In the genomic region with DNA sequence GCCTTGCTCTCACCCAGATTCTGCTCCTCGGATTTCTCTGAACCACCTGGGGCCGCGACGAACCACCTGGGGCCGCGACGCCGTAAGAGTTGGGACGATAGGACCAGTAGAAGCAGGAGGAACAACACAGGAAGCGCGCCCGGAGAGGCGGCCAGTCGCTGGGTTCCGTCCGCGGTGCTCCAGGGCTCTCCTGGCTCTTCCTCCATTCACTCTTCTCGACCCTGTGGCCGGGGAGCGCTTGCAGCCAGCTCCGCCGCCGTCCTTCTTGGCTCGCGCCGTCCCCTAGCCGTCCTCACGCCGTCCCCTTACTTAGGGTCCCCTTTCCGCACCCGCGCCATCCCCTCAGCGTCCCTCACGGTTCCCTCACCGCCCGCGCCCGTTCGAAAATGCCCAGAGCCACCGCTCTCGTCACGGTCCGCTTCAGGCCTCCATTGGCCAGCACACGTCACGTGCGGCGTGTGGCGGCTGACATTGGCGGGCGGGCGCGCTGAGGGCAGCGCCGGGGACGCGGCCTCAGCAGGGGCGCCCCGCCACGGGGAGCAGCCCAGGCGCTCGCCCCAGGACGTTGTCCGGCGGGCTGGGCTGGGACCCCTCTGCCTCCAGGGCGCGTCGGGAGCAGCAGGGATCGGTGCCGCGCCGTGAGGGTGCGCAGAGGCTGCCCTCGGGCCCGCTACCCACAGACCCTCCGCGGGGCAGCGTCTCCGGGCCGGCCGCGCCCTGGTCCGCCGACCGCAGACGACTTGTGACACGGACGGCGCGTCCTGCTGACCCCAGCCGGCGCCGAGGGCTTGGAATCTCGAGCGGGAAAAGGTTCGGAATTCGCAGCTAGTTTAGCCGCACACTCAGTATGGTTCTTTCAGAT, we compare ENCODE assay signal across 1 cellular context.
TF ChIP-seq lines count a peak whose summit lies in the region.

No MANE protein-coding gene starts in this region.

TF ChIP-seq in HEK293, 187 proteins besides CTCF, POLR2A, EP300 and RAD21 (continued from another document and continues in another):
- TF ChIP-seq ZNF280D (tag by site-specific recombination; IDR thresholded peaks at IDR 0.05) (no peak), ZNF837 (tag by site-specific recombination; IDR thresholded peaks at IDR 0.05) (no peak), ZNF623 (tag by site-specific recombination; IDR thresholded peaks at IDR 0.05) (no peak), SCRT1 (tag by site-specific recombination; IDR thresholded peaks at IDR 0.05; ENCODE audit: borderline replicate concordance) (no peak), ZNF146 (tag by site-specific recombination; IDR thresholded peaks at IDR 0.05) (no peak; the same call in 1 of the 2 replicates), ZFP69B (tag by site-specific recombination; IDR thresholded peaks at IDR 0.05) (no peak), ZNF335 (tag by site-specific recombination; conservative IDR thresholded peaks at IDR 0.05) (peak; percentile 78), ZNF133 (tag by site-specific recombination; IDR thresholded peaks at IDR 0.05) (no peak), ATF2 (tag by site-specific recombination; IDR thresholded peaks at IDR 0.05; ENCODE audit: low read depth) (no peak), ZNF311 (tag by site-specific recombination; IDR thresholded peaks at IDR 0.05; ENCODE audit: borderline replicate concordance) (no peak), OVOL3 (tag by site-specific recombination; IDR thresholded peaks at IDR 0.05) (no peak), ZNF843 (tag by site-specific recombination; IDR thresholded peaks at IDR 0.05) (0 out of 2 replicates have a peak, but pooled peaks have one; percentile 58), ZNF121 (tag by site-specific recombination; IDR thresholded peaks at IDR 0.05) (no peak), ZXDB (tag by site-specific recombination; IDR thresholded peaks at IDR 0.05) (peak; percentile 87), ZNF830 (tag by site-specific recombination; IDR thresholded peaks at IDR 0.05; ENCODE audit: low read depth) (no peak), ZIC2 (tag by site-specific recombination; IDR thresholded peaks at IDR 0.05) (peak; percentile 47; the same call in 1 of the 2 replicates), SP7 (tag by site-specific recombination; IDR thresholded peaks at IDR 0.05) (peak; percentile 75), ZNF24 (tag by site-specific recombination; IDR thresholded peaks at IDR 0.05) (no peak), ZEB2 (tag by site-specific recombination; IDR thresholded peaks at IDR 0.05) (peak; percentile 34; the same call in 1 of the 2 replicates), ZNF223 (tag by site-specific recombination; IDR thresholded peaks at IDR 0.05) (no peak), KLF10 (tag by site-specific recombination; IDR thresholded peaks at IDR 0.05) (no peak), ZNF48 (tag by site-specific recombination; IDR thresholded peaks at IDR 0.05) (no peak), ZNF302 (tag by site-specific recombination; IDR thresholded peaks at IDR 0.05; ENCODE audit: low read depth) (no peak), SCRT2 (tag by site-specific recombination; IDR thresholded peaks at IDR 0.05) (no peak), ZBTB20 (tag by site-specific recombination; IDR thresholded peaks at IDR 0.05) (peak; percentile 58; the same call in 1 of the 2 replicates), EGR2 (tag by site-specific recombination; IDR thresholded peaks at IDR 0.05; ENCODE audit: low read depth) (0 out of 2 replicates have a peak, but pooled peaks have one; percentile 9), ZNF76 (tag by site-specific recombination; IDR thresholded peaks at IDR 0.05; ENCODE audit: borderline replicate concordance, low read depth) (peak; percentile 40; the same call in 1 of the 2 replicates), ZNF140 (tag by site-specific recombination; IDR thresholded peaks at IDR 0.05) (no peak), ZNF2 (tag by site-specific recombination; IDR thresholded peaks at IDR 0.05) (peak; percentile 78), ZNF580 (tag by site-specific recombination; IDR thresholded peaks at IDR 0.05) (no peak), ZNF488 (tag by site-specific recombination; IDR thresholded peaks at IDR 0.05) (no peak), ZNF10 (tag by site-specific recombination; IDR thresholded peaks at IDR 0.05) (no peak; the same call in 1 of the 2 replicates), ZNF521 (tag by site-specific recombination; IDR thresholded peaks at IDR 0.05) (no peak), TRIM28 (IDR thresholded peaks at IDR 0.05; ENCODE audit: borderline replicate concordance, low read length) (no peak), ZSCAN16 (tag by site-specific recombination; IDR thresholded peaks at IDR 0.05) (no peak), ZBTB17 (tag by site-specific recombination; IDR thresholded peaks at IDR 0.05) (peak; percentile 58; the same call in 1 of the 2 replicates), ZNF629 (tag by site-specific recombination; IDR thresholded peaks at IDR 0.05) (peak; percentile 63), ZBTB48 (tag by site-specific recombination; IDR thresholded peaks at IDR 0.05) (peak; percentile 99), SP2 (tag by site-specific recombination; IDR thresholded peaks at IDR 0.05) (peak; percentile 57), ZNF501 (tag by site-specific recombination; IDR thresholded peaks at IDR 0.05) (peak; percentile 64; the same call in 1 of the 2 replicates), ZNF549 (tag by site-specific recombination; IDR thresholded peaks at IDR 0.05) (0 out of 2 replicates have a peak, but pooled peaks have one; percentile 7), ZNF157 (tag by site-specific recombination; IDR thresholded peaks at IDR 0.05) (no peak), KLF16 (tag by site-specific recombination; IDR thresholded peaks at IDR 0.05) (0 out of 2 replicates have a peak, but pooled peaks have one; percentile 53), HOXC10 (CRISPR knock-in tag; IDR thresholded peaks at IDR 0.05) (0 out of 2 replicates have a peak, but pooled peaks have one; percentile 61), ZNF211 (tag by site-specific recombination; IDR thresholded peaks at IDR 0.05; ENCODE audit: low read depth) (no peak), ZNF624 (tag by site-specific recombination; IDR thresholded peaks at IDR 0.05) (no peak), ZNF473 (tag by site-specific recombination; IDR thresholded peaks at IDR 0.05) (no peak)
- TF ChIP-seq, protein P1, sequence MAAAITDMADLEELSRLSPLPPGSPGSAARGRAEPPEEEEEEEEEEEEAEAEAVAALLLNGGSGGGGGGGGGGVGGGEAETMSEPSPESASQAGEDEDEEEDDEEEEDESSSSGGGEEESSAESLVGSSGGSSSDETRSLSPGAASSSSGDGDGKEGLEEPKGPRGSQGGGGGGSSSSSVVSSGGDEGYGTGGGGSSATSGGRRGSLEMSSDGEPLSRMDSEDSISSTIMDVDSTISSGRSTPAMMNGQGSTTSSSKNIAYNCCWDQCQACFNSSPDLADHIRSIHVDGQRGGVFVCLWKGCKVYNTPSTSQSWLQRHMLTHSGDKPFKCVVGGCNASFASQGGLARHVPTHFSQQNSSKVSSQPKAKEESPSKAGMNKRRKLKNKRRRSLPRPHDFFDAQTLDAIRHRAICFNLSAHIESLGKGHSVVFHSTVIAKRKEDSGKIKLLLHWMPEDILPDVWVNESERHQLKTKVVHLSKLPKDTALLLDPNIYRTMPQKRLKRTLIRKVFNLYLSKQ (tag by site-specific recombination; IDR thresholded peaks at IDR 0.05; ENCODE audit: borderline replicate concordance) = no peak
- TF ChIP-seq, protein P2, sequence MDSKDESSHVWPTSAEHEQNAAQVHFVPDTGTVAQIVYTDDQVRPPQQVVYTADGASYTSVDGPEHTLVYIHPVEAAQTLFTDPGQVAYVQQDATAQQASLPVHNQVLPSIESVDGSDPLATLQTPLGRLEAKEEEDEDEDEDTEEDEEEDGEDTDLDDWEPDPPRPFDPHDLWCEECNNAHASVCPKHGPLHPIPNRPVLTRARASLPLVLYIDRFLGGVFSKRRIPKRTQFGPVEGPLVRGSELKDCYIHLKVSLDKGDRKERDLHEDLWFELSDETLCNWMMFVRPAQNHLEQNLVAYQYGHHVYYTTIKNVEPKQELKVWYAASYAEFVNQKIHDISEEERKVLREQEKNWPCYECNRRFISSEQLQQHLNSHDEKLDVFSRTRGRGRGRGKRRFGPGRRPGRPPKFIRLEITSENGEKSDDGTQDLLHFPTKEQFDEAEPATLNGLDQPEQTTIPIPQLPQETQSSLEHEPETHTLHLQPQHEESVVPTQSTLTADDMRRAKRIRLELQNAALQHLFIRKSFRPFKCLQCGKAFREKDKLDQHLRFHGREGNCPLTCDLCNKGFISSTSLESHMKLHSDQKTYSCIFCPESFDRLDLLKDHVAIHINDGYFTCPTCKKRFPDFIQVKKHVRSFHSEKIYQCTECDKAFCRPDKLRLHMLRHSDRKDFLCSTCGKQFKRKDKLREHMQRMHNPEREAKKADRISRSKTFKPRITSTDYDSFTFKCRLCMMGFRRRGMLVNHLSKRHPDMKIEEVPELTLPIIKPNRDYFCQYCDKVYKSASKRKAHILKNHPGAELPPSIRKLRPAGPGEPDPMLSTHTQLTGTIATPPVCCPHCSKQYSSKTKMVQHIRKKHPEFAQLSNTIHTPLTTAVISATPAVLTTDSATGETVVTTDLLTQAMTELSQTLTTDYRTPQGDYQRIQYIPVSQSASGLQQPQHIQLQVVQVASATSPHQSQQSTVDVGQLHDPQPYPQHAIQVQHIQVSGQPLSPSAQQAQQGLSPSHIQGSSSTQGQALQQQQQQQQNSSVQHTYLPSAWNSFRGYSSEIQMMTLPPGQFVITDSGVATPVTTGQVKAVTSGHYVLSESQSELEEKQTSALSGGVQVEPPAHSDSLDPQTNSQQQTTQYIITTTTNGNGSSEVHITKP (tag by site-specific recombination; IDR thresholded peaks at IDR 0.05) = peak; percentile 49; the same call in 1 of the 2 replicates
- TF ChIP-seq, protein P3, sequence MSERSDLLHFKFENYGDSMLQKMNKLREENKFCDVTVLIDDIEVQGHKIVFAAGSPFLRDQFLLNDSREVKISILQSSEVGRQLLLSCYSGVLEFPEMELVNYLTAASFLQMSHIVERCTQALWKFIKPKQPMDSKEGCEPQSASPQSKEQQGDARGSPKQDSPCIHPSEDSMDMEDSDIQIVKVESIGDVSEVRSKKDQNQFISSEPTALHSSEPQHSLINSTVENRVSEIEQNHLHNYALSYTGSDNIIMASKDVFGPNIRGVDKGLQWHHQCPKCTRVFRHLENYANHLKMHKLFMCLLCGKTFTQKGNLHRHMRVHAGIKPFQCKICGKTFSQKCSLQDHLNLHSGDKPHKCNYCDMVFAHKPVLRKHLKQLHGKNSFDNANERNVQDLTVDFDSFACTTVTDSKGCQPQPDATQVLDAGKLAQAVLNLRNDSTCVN (tag by site-specific recombination; optimal IDR thresholded peaks at IDR 0.05) = peak; percentile 91
- TF ChIP-seq, protein P4, sequence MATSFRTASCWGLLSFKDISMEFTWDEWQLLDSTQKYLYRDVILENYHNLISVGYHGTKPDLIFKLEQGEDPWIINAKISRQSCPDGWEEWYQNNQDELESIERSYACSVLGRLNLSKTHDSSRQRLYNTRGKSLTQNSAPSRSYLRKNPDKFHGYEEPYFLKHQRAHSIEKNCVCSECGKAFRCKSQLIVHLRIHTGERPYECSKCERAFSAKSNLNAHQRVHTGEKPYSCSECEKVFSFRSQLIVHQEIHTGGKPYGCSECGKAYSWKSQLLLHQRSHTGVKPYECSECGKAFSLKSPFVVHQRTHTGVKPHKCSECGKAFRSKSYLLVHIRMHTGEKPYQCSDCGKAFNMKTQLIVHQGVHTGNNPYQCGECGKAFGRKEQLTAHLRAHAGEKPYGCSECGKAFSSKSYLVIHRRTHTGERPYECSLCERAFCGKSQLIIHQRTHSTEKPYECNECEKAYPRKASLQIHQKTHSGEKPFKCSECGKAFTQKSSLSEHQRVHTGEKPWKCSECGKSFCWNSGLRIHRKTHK (tag by site-specific recombination; IDR thresholded peaks at IDR 0.05) = no peak
